In genomic region chr9:134424818-134425217, GRCh38 we compare ENCODE assay signal across 17 cellular contexts.
"Had no signal": no experiment of that assay in that cellular context is flagged by ENCODE, and none has a peak within 500 bp of the region (broad histone marks: within the 10 kb centered on the region; RNA-seq: fewer than 3 reads in every experiment).

No MANE protein-coding gene starts in this region.

- H3K27me3 ChIP-seq: brain microvascular endothelial cell, colonic mucosa, left lung, suprapubic skin, transverse colon, vagina had no signal

- H3K4me3 ChIP-seq: colonic mucosa, left lung, skin epidermis, suprapubic skin, transverse colon, vagina had no signal

- H3K9me3 ChIP-seq: colonic mucosa, left lung, suprapubic skin, transverse colon, vagina had no signal

- DNase-seq: activated CD8-positive, alpha-beta memory T cell treated with anti-CD3 and anti-CD28 coated beads for 24 hours; activated effector memory CD4-positive, alpha-beta T cell treated with anti-CD3 and anti-CD28 coated beads, Interleukin-2, amount 50 U/mL, for 16 hours; activated naive CD4-positive, alpha-beta T cell treated with anti-CD3 and anti-CD28 coated beads, Interleukin-2, amount 50 U/mL, for 16 hours; activated T-cell treated with anti-CD3 and anti-CD28 coated beads, Interleukin-2, amount 50 U/mL, for 72 hours; aorta; brain microvascular endothelial cell; colonic mucosa; erythroblast; foreskin melanocyte; kidney; left lung; transverse colon had no signal

- ATAC-seq: activated CD4-positive, CD25-positive, alpha-beta regulatory T cell treated with anti-CD3 and anti-CD28 coated beads, Interleukin-2, amount 50 U/mL, for 24 hours; activated T-cell treated with anti-CD3 and anti-CD28 coated beads, Interleukin-2, amount 50 U/mL, for 72 hours; left lung had no signal

- FAIRE-seq: endometrium, kidney had no signal

- H3K36me3 ChIP-seq: brain microvascular endothelial cell, colonic mucosa had no signal

- H3K27ac ChIP-seq: brain microvascular endothelial cell, colonic mucosa, left lung, suprapubic skin, transverse colon, vagina had no signal
